Comparison of ENCODE assay signal across 34 cellular contexts in genomic region chr7:131221061-131221460, GRCh38.
"Had no signal": no experiment of that assay in that cellular context is flagged by ENCODE, and none has a peak within 500 bp of the region (broad histone marks: within the 10 kb centered on the region; RNA-seq: fewer than 3 reads in every experiment).

No MANE protein-coding gene starts in this region.

- H3K27ac ChIP-seq: esophagus squamous epithelium, WERI-Rb-1 had no signal

- DNase-seq: activated B cell treated with CpG ODN at 0.5 μM for 24 hours; activated CD4-positive, alpha-beta T cell treated with anti-CD3 and anti-CD28 coated beads for 48 hours; activated CD4-positive, alpha-beta T cell treated with anti-CD3 and anti-CD28 coated beads, Interleukin-2, amount 50 U/mL, for 1 hour; activated CD4-positive, alpha-beta T cell treated with anti-CD3 and anti-CD28 coated beads, Interleukin-2, amount 50 U/mL, for 48 hours; activated CD8-positive, alpha-beta memory T cell treated with anti-CD3 and anti-CD28 coated beads, Interleukin-2, amount 10 ng/mL, durations not matched to agents 7 days and 5 days; activated CD8-positive, alpha-beta memory T cell treated with anti-CD3 and anti-CD28 coated beads, Interleukin-2, amount 50 U/mL, for 48 hours; activated CD8-positive, alpha-beta T cell treated with anti-CD3 and anti-CD28 coated beads for 36 hours; activated gamma-delta T cell; activated naive CD4-positive, alpha-beta T cell; activated naive CD4-positive, alpha-beta T cell treated with anti-CD3 and anti-CD28 coated beads, Interleukin-2, amount 10 ng/mL, durations not matched to agents 7 days and 5 days; activated T-cell treated with anti-CD3 and anti-CD28 coated beads for 4 hours; activated T-cell treated with anti-CD3 and anti-CD28 coated beads, Interleukin-2, amount 50 U/mL, for 24 hours; activated T-cell treated with anti-CD3 and anti-CD28 coated beads, Interleukin-2, amount 50 U/mL, for 72 hours; adrenal gland; amygdala; aorta; body of pancreas; caudate nucleus; cortex of kidney; dermis blood vessel endothelial cell; effector CD4-positive, alpha-beta T cell; effector memory CD8-positive, alpha-beta T cell; erythroblast; esophagus squamous epithelium; foreskin melanocyte; heart right ventricle; T-helper 1 cell; T-helper 17 cell; T1000; WERI-Rb-1 had no signal

- H3K36me3 ChIP-seq: adrenal gland, esophagus squamous epithelium, gastroesophageal sphincter, heart right ventricle, WERI-Rb-1 had no signal

- H3K4me3 Mint-ChIP-seq: activated B cell treated with CpG ODN at 0.5 μM for 24 hours; activated CD8-positive, alpha-beta memory T cell treated with anti-CD3 and anti-CD28 coated beads, Interleukin-2, amount 10 ng/mL, durations not matched to agents 7 days and 5 days; activated CD8-positive, alpha-beta T cell treated with anti-CD3 and anti-CD28 coated beads for 36 hours; activated naive CD4-positive, alpha-beta T cell treated with anti-CD3 and anti-CD28 coated beads, Interleukin-2, amount 10 ng/mL, durations not matched to agents 7 days and 5 days; activated T-cell treated with anti-CD3 and anti-CD28 coated beads, Interleukin-2, amount 50 U/mL, for 24 hours; activated T-cell treated with anti-CD3 and anti-CD28 coated beads, Interleukin-2, amount 50 U/mL, for 72 hours; effector memory CD8-positive, alpha-beta T cell; T-helper 17 cell; T-helper 2 cell treated with Interferon-gamma antibody and Interleukin-4, amounts not matched to agents 5 μg/mL and 100 μg/mL, for 36 hours had no signal

- H3K9me3 ChIP-seq: adrenal gland, body of pancreas, esophagus squamous epithelium, gastroesophageal sphincter had no signal

- H3K27me3 Mint-ChIP-seq: activated B cell treated with CpG ODN at 0.5 μM for 24 hours; activated CD8-positive, alpha-beta memory T cell treated with anti-CD3 and anti-CD28 coated beads, Interleukin-2, amount 10 ng/mL, durations not matched to agents 7 days and 5 days; activated CD8-positive, alpha-beta T cell treated with anti-CD3 and anti-CD28 coated beads for 36 hours; activated T-cell treated with anti-CD3 and anti-CD28 coated beads, Interleukin-2, amount 50 U/mL, for 24 hours; T-helper 17 cell had no signal

- H3K4me3 ChIP-seq: adrenal gland, body of pancreas, esophagus squamous epithelium, gastroesophageal sphincter, heart right ventricle had no signal

- H3K27me3 ChIP-seq: adrenal gland, body of pancreas, esophagus squamous epithelium, gastroesophageal sphincter, heart right ventricle had no signal

- ATAC-seq: activated CD4-positive, CD25-positive, alpha-beta regulatory T cell treated with anti-CD3 and anti-CD28 coated beads, Interleukin-2, amount 50 U/mL, for 24 hours; activated CD8-positive, alpha-beta memory T cell treated with anti-CD3 and anti-CD28 coated beads, Interleukin-2, amount 10 ng/mL, durations not matched to agents 7 days and 5 days; activated CD8-positive, alpha-beta T cell treated with anti-CD3 and anti-CD28 coated beads for 36 hours; activated naive CD4-positive, alpha-beta T cell treated with anti-CD3 and anti-CD28 coated beads, Interleukin-2, amount 50 U/mL, for 72 hours; activated T-cell treated with anti-CD3 and anti-CD28 coated beads, Interleukin-2, amount 50 U/mL, for 72 hours; body of pancreas; effector memory CD8-positive, alpha-beta T cell; gastroesophageal sphincter; heart right ventricle; T-helper 17 cell had no signal

- H3K9me3 Mint-ChIP-seq: activated B cell treated with CpG ODN at 0.5 μM for 24 hours; activated CD8-positive, alpha-beta T cell treated with anti-CD3 and anti-CD28 coated beads for 36 hours; activated T-cell treated with anti-CD3 and anti-CD28 coated beads, Interleukin-2, amount 50 U/mL, for 24 hours; effector memory CD8-positive, alpha-beta T cell had no signal

- H3K27ac Mint-ChIP-seq: activated CD8-positive, alpha-beta memory T cell treated with anti-CD3 and anti-CD28 coated beads, Interleukin-2, amount 10 ng/mL, durations not matched to agents 7 days and 5 days; activated CD8-positive, alpha-beta T cell treated with anti-CD3 and anti-CD28 coated beads for 36 hours; activated naive CD4-positive, alpha-beta T cell treated with anti-CD3 and anti-CD28 coated beads, Interleukin-2, amount 10 ng/mL, durations not matched to agents 7 days and 5 days; activated naive CD4-positive, alpha-beta T cell treated with anti-CD3 and anti-CD28 coated beads, Interleukin-2, amount 50 U/mL, for 72 hours; activated T-cell treated with anti-CD3 and anti-CD28 coated beads, Interleukin-2, amount 50 U/mL, for 24 hours; activated T-cell treated with anti-CD3 and anti-CD28 coated beads, Interleukin-2, amount 50 U/mL, for 72 hours; effector memory CD8-positive, alpha-beta T cell; T-helper 17 cell; T-helper 2 cell treated with Interferon-gamma antibody and Interleukin-4, amounts not matched to agents 5 μg/mL and 100 μg/mL, for 36 hours had no signal
